In genomic region chr10:71516890-71517289, GRCh38 we compare ENCODE assay signal across 16 cellular contexts.
"Had no signal": no experiment of that assay in that cellular context is flagged by ENCODE, and none has a peak within 500 bp of the region (broad histone marks: within the 10 kb centered on the region; RNA-seq: fewer than 3 reads in every experiment).

No MANE protein-coding gene starts in this region.

- H3K27me3 ChIP-seq: gastroesophageal sphincter, hepatocyte had no signal

- H3K9me3 Mint-ChIP-seq: activated CD4-positive, alpha-beta T cell treated with anti-CD3 and anti-CD28 coated beads, Interleukin-2, amount 10 ng/mL, durations not matched to agents 7 days and 5 days; activated naive CD4-positive, alpha-beta T cell treated with anti-CD3 and anti-CD28 coated beads, Interleukin-2, amount 10 ng/mL, durations not matched to agents 7 days and 5 days; activated T-helper 17 cell treated with anti-CD3 and anti-CD28 coated beads, Interleukin-2, amount 50 U/mL, for 72 hours; effector memory CD8-positive, alpha-beta T cell; nephron had no signal

- DNase-seq: activated CD4-positive, alpha-beta T cell treated with anti-CD3 and anti-CD28 coated beads, Interleukin-2, amount 10 ng/mL, durations not matched to agents 7 days and 5 days; activated CD4-positive, CD25-positive, alpha-beta regulatory T cell; activated CD8-positive, alpha-beta memory T cell treated with anti-CD3 and anti-CD28 coated beads for 24 hours; activated naive CD4-positive, alpha-beta T cell treated with anti-CD3 and anti-CD28 coated beads, Interleukin-2, amount 10 ng/mL, durations not matched to agents 7 days and 5 days; activated T-cell treated with anti-CD3 and anti-CD28 coated beads for 4 hours; central memory CD4-positive, alpha-beta T cell; effector memory CD8-positive, alpha-beta T cell; left ventricle myocardium superior; mesenchymal stem cell; stomach had no signal

- H3K27ac Mint-ChIP-seq: activated CD4-positive, alpha-beta T cell treated with anti-CD3 and anti-CD28 coated beads, Interleukin-2, amount 10 ng/mL, durations not matched to agents 7 days and 5 days; activated naive CD4-positive, alpha-beta T cell treated with anti-CD3 and anti-CD28 coated beads, Interleukin-2, amount 10 ng/mL, durations not matched to agents 7 days and 5 days; activated T-helper 17 cell treated with anti-CD3 and anti-CD28 coated beads, Interleukin-2, amount 50 U/mL, for 72 hours; effector memory CD8-positive, alpha-beta T cell; nephron had no signal

- H2AFZ ChIP-seq: hepatocyte had no signal

- H3K4me1 ChIP-seq: gastroesophageal sphincter had no signal

- H3K9me3 ChIP-seq: gastroesophageal sphincter, stomach, thoracic aorta had no signal

- H3K79me2 ChIP-seq: hepatocyte had no signal

- H3K4me3 Mint-ChIP-seq: activated CD4-positive, alpha-beta T cell treated with anti-CD3 and anti-CD28 coated beads, Interleukin-2, amount 10 ng/mL, durations not matched to agents 7 days and 5 days; activated naive CD4-positive, alpha-beta T cell treated with anti-CD3 and anti-CD28 coated beads, Interleukin-2, amount 10 ng/mL, durations not matched to agents 7 days and 5 days; activated T-helper 17 cell treated with anti-CD3 and anti-CD28 coated beads, Interleukin-2, amount 50 U/mL, for 72 hours; effector memory CD8-positive, alpha-beta T cell; nephron had no signal

- ATAC-seq: activated T-helper 17 cell treated with anti-CD3 and anti-CD28 coated beads, Interleukin-2, amount 50 U/mL, for 72 hours; effector memory CD8-positive, alpha-beta T cell; gastroesophageal sphincter; left ventricle myocardium superior had no signal

- H3K4me2 ChIP-seq: hepatocyte had no signal

- H3K4me1 Mint-ChIP-seq: activated CD4-positive, alpha-beta T cell treated with anti-CD3 and anti-CD28 coated beads, Interleukin-2, amount 10 ng/mL, durations not matched to agents 7 days and 5 days; activated naive CD4-positive, alpha-beta T cell treated with anti-CD3 and anti-CD28 coated beads, Interleukin-2, amount 10 ng/mL, durations not matched to agents 7 days and 5 days; activated T-helper 17 cell treated with anti-CD3 and anti-CD28 coated beads, Interleukin-2, amount 50 U/mL, for 72 hours; nephron had no signal

- H3K4me3 ChIP-seq: gastroesophageal sphincter, hepatocyte, skin epidermis, stomach, thoracic aorta had no signal

- H3K36me3 Mint-ChIP-seq: activated naive CD4-positive, alpha-beta T cell treated with anti-CD3 and anti-CD28 coated beads, Interleukin-2, amount 10 ng/mL, durations not matched to agents 7 days and 5 days had no signal

- H3K27me3 Mint-ChIP-seq: activated CD4-positive, alpha-beta T cell treated with anti-CD3 and anti-CD28 coated beads, Interleukin-2, amount 10 ng/mL, durations not matched to agents 7 days and 5 days; activated T-helper 17 cell treated with anti-CD3 and anti-CD28 coated beads, Interleukin-2, amount 50 U/mL, for 72 hours had no signal

- H3K36me3 ChIP-seq: gastroesophageal sphincter, stomach, thoracic aorta had no signal

- H3K27ac ChIP-seq: gastroesophageal sphincter, hepatocyte, skin epidermis, stomach, thoracic aorta had no signal
